ENCODE assay signal across 6 cellular contexts in genomic region chr7:151038951-151039849, GRCh38. TPM values are rescaled to one million over a fixed set of nuclear protein-coding genes. Genes with fewer than 3 reads are reported as not detected.
DNase-seq lines count a peak whose midpoint lies in the region; TF ChIP-seq lines count a peak whose summit lies in the region.

No MANE protein-coding gene starts in this region.

- no peak overlapping the region for H3K4me3 ChIP-seq in AG09309 (ENCODE audit: control insufficient read depth, low read depth, low read length)
- H3K4me3 ChIP-seq in suprapubic skin: no peak overlapping the region

- H3K4me1 ChIP-seq in suprapubic skin: peaks cover 18% of the 10 kb centered on the region

- no peaks in the 10 kb centered on the region for H3K27me3 ChIP-seq in suprapubic skin

- TF ChIP-seq POLR2A in suprapubic skin (IDR thresholded peaks at IDR 0.05): no peak

- no peak for TF ChIP-seq CTCF in AG09309 (IDR thresholded peaks at IDR 0.05; ENCODE audit: control insufficient read depth, insufficient read depth, low read depth, low read length, missing control alignments)
- TF ChIP-seq CTCF in suprapubic skin (IDR thresholded peaks at IDR 0.05): no peak

- no peak for TF ChIP-seq EP300 in suprapubic skin (IDR thresholded peaks at IDR 0.05)

- no peaks in the 10 kb centered on the region for H3K9me3 ChIP-seq in suprapubic skin

- H3K27ac ChIP-seq in suprapubic skin: peak overlapping the region; percentile 41

- DNase-seq in AG09309 (ENCODE audit: low read depth) (peak; percentile 71), HuH-7.5 (ENCODE audit: low spot score) (peak; percentile 70), activated T-cell treated with anti-CD3 and anti-CD28 coated beads for 4 hours (peak; percentile 60), islet precursor cell (peak; percentile 98), suprapubic skin (ENCODE audit: low spot score in 2 of 2) (no peak), NCI-H1048 (lab: John Stamatoyannopoulos, UW) (no peak)

- H3K36me3 ChIP-seq in suprapubic skin: peaks cover 64% of the 10 kb centered on the region

- WGBS in suprapubic skin: 31% methylated on average over 6 of the region's 12 CpGs

RNA-seq across cellular contexts. Expression of gene ASIC3, which starts 9.1 kb away (rescaled TPM):
- total RNA-seq in suprapubic skin: 1 to 10 TPM; 2.6 to 8.7 (median 4.1) TPM

RNA-seq across cellular contexts. Expression of gene ABCB8, which starts 10.9 kb away (rescaled TPM):
- 10 to 100 TPM; 29.5 to 42.3 (median 31.9) TPM for total RNA-seq in suprapubic skin

RNA-seq across cellular contexts. Expression of gene ATG9B, which starts 14.9 kb away (rescaled TPM):
- 100 to 1,000 TPM in 2 of 4 donors, 10 to 100 TPM in 2; 27.0 to 195 (median 122) TPM for total RNA-seq in suprapubic skin

RNA-seq across cellular contexts. Expression of gene CDK5, which starts 18.5 kb away (rescaled TPM):
- total RNA-seq in suprapubic skin: 10 to 100 TPM in 3 of 4 donors, 1 to 10 TPM in 1; 7.7 to 14.7 (median 13.4) TPM

RNA-seq across cellular contexts. Expression of gene SLC4A2, which starts 20.2 kb away (rescaled TPM):
- total RNA-seq in suprapubic skin: 10 to 100 TPM; 31.9 to 78.7 (median 59.7) TPM

Comparison
In these comparisons a context has a peak if more than half of its experiments do, and no peak if none do; other contexts are left out.
1. DNase-seq: peak in AG09309 (single experiment), HuH-7.5 (single experiment), activated T-cell treated with anti-CD3 and anti-CD28 coated beads for 4 hours (single experiment) and islet precursor cell (single experiment); none in suprapubic skin (0 of 2) and NCI-H1048 (single experiment).